Comparison of ENCODE assay signal across 15 cellular contexts in genomic region chr1:169682077-169682476, GRCh38. TPM values are rescaled to one million over a fixed set of nuclear protein-coding genes. Genes with fewer than 3 reads are reported as not detected.
DNase-seq lines count a peak whose midpoint lies in the region; ATAC-seq lines count a peak whose summit lies in the region.
"Had no signal": no experiment of that assay in that cellular context is flagged by ENCODE, and none has a peak within 500 bp of the region (broad histone marks: within the 10 kb centered on the region; RNA-seq: fewer than 3 reads in every experiment).

No MANE protein-coding gene starts in this region.

- intact Hi-C loops in activated naive CD4-positive, alpha-beta T cell treated with anti-CD3 and anti-CD28 coated beads for 36 hours (cut with micrococcal nuclease): no loop called here
- intact Hi-C loops in activated T-helper 2 cell treated with anti-CD3 and anti-CD28 coated beads, Interferon-gamma antibody, Interleukin-2, Interleukin-4, amounts not matched to agents 10 μg/mL and 5 μg/mL and 100 μg/mL, durations not matched to agents 14 hours and 24 hours and 36 hours (cut with micrococcal nuclease): no loop called here
- intact Hi-C loops in head of caudate nucleus (cut with DNase I): no loop called here

- no peaks in the 10 kb centered on the region for H3K27me3 Mint-ChIP-seq in activated naive CD4-positive, alpha-beta T cell treated with anti-CD3 and anti-CD28 coated beads for 36 hours (ENCODE audit: low read depth)
- no peaks in the 10 kb centered on the region for H3K27me3 Mint-ChIP-seq in activated T-helper 2 cell treated with anti-CD3 and anti-CD28 coated beads, Interferon-gamma antibody, Interleukin-2, Interleukin-4, amounts not matched to agents 10 μg/mL and 5 μg/mL and 100 μg/mL, durations not matched to agents 14 hours and 24 hours and 36 hours (ENCODE audit: low read depth)
- no peaks in the 10 kb centered on the region for H3K27me3 Mint-ChIP-seq in stimulated activated naive B cell treated with anti-CD40 and anti-IgM and Interleukin-4, amounts not matched to agents 10 μg/mL and 1 μg/mL and 100 μg/mL, for 72 hours

- H3K4me3 ChIP-seq in H7 (ENCODE audit: insufficient read depth, low read depth, low read length): no peak overlapping the region
- H3K4me3 ChIP-seq: pancreas had no signal

- peaks cover 45% of the 10 kb centered on the region for H3K4me1 Mint-ChIP-seq in activated naive CD4-positive, alpha-beta T cell treated with anti-CD3 and anti-CD28 coated beads for 36 hours (ENCODE audit: low read depth)
- H3K4me1 Mint-ChIP-seq in activated T-helper 2 cell treated with anti-CD3 and anti-CD28 coated beads, Interferon-gamma antibody, Interleukin-2, Interleukin-4, amounts not matched to agents 10 μg/mL and 5 μg/mL and 100 μg/mL, durations not matched to agents 14 hours and 24 hours and 36 hours (ENCODE audit: low read depth): peaks cover 43% of the 10 kb centered on the region
- peaks cover 23 to 49% of the 10 kb centered on the region in 2 donors for H3K4me1 Mint-ChIP-seq in stimulated activated naive B cell treated with anti-CD40 and anti-IgM and Interleukin-4, amounts not matched to agents 10 μg/mL and 1 μg/mL and 100 μg/mL, for 72 hours

- peak overlapping the region; percentile 90 for H3K27ac Mint-ChIP-seq in activated naive CD4-positive, alpha-beta T cell treated with anti-CD3 and anti-CD28 coated beads for 36 hours
- peak overlapping the region; percentile 46 for H3K27ac Mint-ChIP-seq in activated T-helper 2 cell treated with anti-CD3 and anti-CD28 coated beads, Interferon-gamma antibody, Interleukin-2, Interleukin-4, amounts not matched to agents 10 μg/mL and 5 μg/mL and 100 μg/mL, durations not matched to agents 14 hours and 24 hours and 36 hours
- peak overlapping the region; percentile 74 for H3K27ac Mint-ChIP-seq in stimulated activated naive B cell treated with anti-CD40 and anti-IgM and Interleukin-4, amounts not matched to agents 10 μg/mL and 1 μg/mL and 100 μg/mL, for 72 hours
- H3K27ac Mint-ChIP-seq: activated CD8-positive, alpha-beta memory T cell treated with anti-CD3 and anti-CD28 coated beads, Interleukin-2, amount 10 ng/mL, durations not matched to agents 7 days and 5 days had no signal

- H3K36me3 Mint-ChIP-seq in activated naive CD4-positive, alpha-beta T cell treated with anti-CD3 and anti-CD28 coated beads for 36 hours (ENCODE audit: low read depth): no peaks in the 10 kb centered on the region
- no peaks in the 10 kb centered on the region for H3K36me3 Mint-ChIP-seq in activated T-helper 2 cell treated with anti-CD3 and anti-CD28 coated beads, Interferon-gamma antibody, Interleukin-2, Interleukin-4, amounts not matched to agents 10 μg/mL and 5 μg/mL and 100 μg/mL, durations not matched to agents 14 hours and 24 hours and 36 hours (ENCODE audit: low read depth)
- H3K36me3 Mint-ChIP-seq in stimulated activated naive B cell treated with anti-CD40 and anti-IgM and Interleukin-4, amounts not matched to agents 10 μg/mL and 1 μg/mL and 100 μg/mL, for 72 hours: no peaks in the 10 kb centered on the region
- H3K36me3 Mint-ChIP-seq: activated CD8-positive, alpha-beta memory T cell treated with anti-CD3 and anti-CD28 coated beads, Interleukin-2, amount 10 ng/mL, durations not matched to agents 7 days and 5 days had no signal

- H3K9me3 Mint-ChIP-seq in activated naive CD4-positive, alpha-beta T cell treated with anti-CD3 and anti-CD28 coated beads for 36 hours: no peaks in the 10 kb centered on the region
- H3K9me3 Mint-ChIP-seq in activated T-helper 2 cell treated with anti-CD3 and anti-CD28 coated beads, Interferon-gamma antibody, Interleukin-2, Interleukin-4, amounts not matched to agents 10 μg/mL and 5 μg/mL and 100 μg/mL, durations not matched to agents 14 hours and 24 hours and 36 hours: no peaks in the 10 kb centered on the region
- H3K9me3 Mint-ChIP-seq in stimulated activated naive B cell treated with anti-CD40 and anti-IgM and Interleukin-4, amounts not matched to agents 10 μg/mL and 1 μg/mL and 100 μg/mL, for 72 hours: no peaks in the 10 kb centered on the region

- H3K36me3 ChIP-seq in H7 (replicated peaks; ENCODE audit: control insufficient read depth, insufficient read depth, low read length): no peaks in the 10 kb centered on the region
- H3K36me3 ChIP-seq: pancreas had no signal

- no peak for ATAC-seq in stimulated activated naive B cell treated with anti-CD40 and anti-IgM and Interleukin-4, amounts not matched to agents 10 μg/mL and 1 μg/mL and 100 μg/mL, for 72 hours (replicated peaks)
- ATAC-seq in GM21381 (IDR thresholded peaks at IDR 0.05; ENCODE audit: unreplicated experiment): no peak
- ATAC-seq: activated CD8-positive, alpha-beta memory T cell treated with anti-CD3 and anti-CD28 coated beads, Interleukin-2, amount 10 ng/mL, durations not matched to agents 7 days and 5 days; pancreas; Right ventricle myocardium inferior had no signal

- no peak for DNase-seq in activated naive CD4-positive, alpha-beta T cell treated with anti-CD3 and anti-CD28 coated beads for 36 hours
- DNase-seq in activated naive CD4-positive, alpha-beta T cell treated with Interleukin-2 at 50 U/mL for 16 hours: no peak
- DNase-seq in H7: peak; percentile 54
- no peak for DNase-seq in activated T-helper 2 cell treated with anti-CD3 and anti-CD28 coated beads, Interferon-gamma antibody, Interleukin-2, Interleukin-4, amounts not matched to agents 10 μg/mL and 5 μg/mL and 100 μg/mL, durations not matched to agents 14 hours and 24 hours and 36 hours (ENCODE audit: low spot score)
- DNase-seq in stimulated activated naive B cell treated with anti-CD40 and anti-IgM and Interleukin-4, amounts not matched to agents 10 μg/mL and 1 μg/mL and 100 μg/mL, for 72 hours: no peak
- no peak for DNase-seq in head of caudate nucleus
- DNase-seq in HT-29 (ENCODE audit: low spot score): no peak
- DNase-seq: activated CD8-positive, alpha-beta memory T cell treated with anti-CD3 and anti-CD28 coated beads, Interleukin-2, amount 10 ng/mL, durations not matched to agents 7 days and 5 days; amygdala; NCI-H1694 treated with DMSO at 0.1 percent for 48 hours; pancreas; substantia nigra had no signal

- H3K27me3 ChIP-seq in H7 (ENCODE audit: control insufficient read depth, insufficient read depth, low read length): peaks cover 44% of the 10 kb centered on the region
- H3K27me3 ChIP-seq: pancreas had no signal

- CTCF ChIA-PET in activated naive CD4-positive, alpha-beta T cell treated with anti-CD3 and anti-CD28 coated beads for 36 hours (lab: Charles Lee): interaction anchor here (0.6 to 11.1 kb wide), 9 partner anchors 11 to 124 kb away, joined by 3 to 94 read pairs (median 5); no protein-coding TSS in a partner anchor

- peak overlapping the region; percentile 55 for H3K4me3 Mint-ChIP-seq in activated naive CD4-positive, alpha-beta T cell treated with anti-CD3 and anti-CD28 coated beads for 36 hours
- H3K4me3 Mint-ChIP-seq in activated T-helper 2 cell treated with anti-CD3 and anti-CD28 coated beads, Interferon-gamma antibody, Interleukin-2, Interleukin-4, amounts not matched to agents 10 μg/mL and 5 μg/mL and 100 μg/mL, durations not matched to agents 14 hours and 24 hours and 36 hours (ENCODE audit: low read depth): no peak overlapping the region
- H3K4me3 Mint-ChIP-seq in stimulated activated naive B cell treated with anti-CD40 and anti-IgM and Interleukin-4, amounts not matched to agents 10 μg/mL and 1 μg/mL and 100 μg/mL, for 72 hours: peak overlapping the region; percentile 65 to 70
- H3K4me3 Mint-ChIP-seq: activated CD8-positive, alpha-beta memory T cell treated with anti-CD3 and anti-CD28 coated beads, Interleukin-2, amount 10 ng/mL, durations not matched to agents 7 days and 5 days had no signal

RNA-seq across cellular contexts. Expression of gene SELL, which starts 29.3 kb away (rescaled TPM):
- 100 to 1,000 TPM; 362 to 365 TPM for total RNA-seq in activated naive CD4-positive, alpha-beta T cell treated with anti-CD3 and anti-CD28 coated beads for 36 hours
- not detected in 2 replicates for total RNA-seq in H7 (2014; rRNA removed; shearing (Covaris generic))
- total RNA-seq in activated T-helper 2 cell treated with anti-CD3 and anti-CD28 coated beads, Interferon-gamma antibody, Interleukin-2, Interleukin-4, amounts not matched to agents 10 μg/mL and 5 μg/mL and 100 μg/mL, durations not matched to agents 14 hours and 24 hours and 36 hours: 63.0 and 64.9 TPM in 2 replicates
- 2.0 TPM in 1 of 2 replicates, not detected in the other for total RNA-seq in HT-29 (2014; rRNA removed; shearing (Covaris generic))

RNA-seq across cellular contexts. Expression of gene SELE, which starts 51.8 kb away (rescaled TPM):
- total RNA-seq in activated naive CD4-positive, alpha-beta T cell treated with anti-CD3 and anti-CD28 coated beads for 36 hours: not detected
- not detected in 2 replicates for total RNA-seq in H7 (2014; rRNA removed; shearing (Covaris generic))
- not detected in 2 replicates for total RNA-seq in activated T-helper 2 cell treated with anti-CD3 and anti-CD28 coated beads, Interferon-gamma antibody, Interleukin-2, Interleukin-4, amounts not matched to agents 10 μg/mL and 5 μg/mL and 100 μg/mL, durations not matched to agents 14 hours and 24 hours and 36 hours
- not detected in 2 replicates for total RNA-seq in HT-29 (2014; rRNA removed; shearing (Covaris generic))
- total RNA-seq: activated CD8-positive, alpha-beta memory T cell treated with anti-CD3 and anti-CD28 coated beads, Interleukin-2, amount 10 ng/mL, durations not matched to agents 7 days and 5 days had no signal

RNA-seq across cellular contexts. Expression of gene SELP, which starts 52.2 kb away (rescaled TPM):
- total RNA-seq in activated naive CD4-positive, alpha-beta T cell treated with anti-CD3 and anti-CD28 coated beads for 36 hours: 1 to 10 TPM; 2.4 to 2.6 TPM
- total RNA-seq in H7 (2014; rRNA removed; shearing (Covaris generic)): not detected in 2 replicates
- 0.16 and 0.25 TPM in 2 replicates for total RNA-seq in activated T-helper 2 cell treated with anti-CD3 and anti-CD28 coated beads, Interferon-gamma antibody, Interleukin-2, Interleukin-4, amounts not matched to agents 10 μg/mL and 5 μg/mL and 100 μg/mL, durations not matched to agents 14 hours and 24 hours and 36 hours
- not detected in 2 replicates for total RNA-seq in HT-29 (2014; rRNA removed; shearing (Covaris generic))
- total RNA-seq: Daoy had no signal

Comparison
In these comparisons a context has a peak if more than half of its experiments do, and no peak if none do; other contexts are left out.
1. RNA of gene SELL, which starts 29.3 kb away (total RNA-seq): 362 to 365 TPM in activated naive CD4-positive, alpha-beta T cell treated with anti-CD3 and anti-CD28 coated beads for 36 hours and 63.0 to 64.9 TPM in activated T-helper 2 cell treated with anti-CD3 and anti-CD28 coated beads, Interferon-gamma antibody, Interleukin-2, Interleukin-4, amounts not matched to agents 10 μg/mL and 5 μg/mL and 100 μg/mL, durations not matched to agents 14 hours and 24 hours and 36 hours; not detected in H7 and 2.0 TPM in HT-29; every median in the first group is over 10 times any median in the second.
2. Peak in every context shown above with its lines, with median percentiles within 50 percentile points of each other: H3K27ac Mint-ChIP-seq.